In the genomic region with DNA sequence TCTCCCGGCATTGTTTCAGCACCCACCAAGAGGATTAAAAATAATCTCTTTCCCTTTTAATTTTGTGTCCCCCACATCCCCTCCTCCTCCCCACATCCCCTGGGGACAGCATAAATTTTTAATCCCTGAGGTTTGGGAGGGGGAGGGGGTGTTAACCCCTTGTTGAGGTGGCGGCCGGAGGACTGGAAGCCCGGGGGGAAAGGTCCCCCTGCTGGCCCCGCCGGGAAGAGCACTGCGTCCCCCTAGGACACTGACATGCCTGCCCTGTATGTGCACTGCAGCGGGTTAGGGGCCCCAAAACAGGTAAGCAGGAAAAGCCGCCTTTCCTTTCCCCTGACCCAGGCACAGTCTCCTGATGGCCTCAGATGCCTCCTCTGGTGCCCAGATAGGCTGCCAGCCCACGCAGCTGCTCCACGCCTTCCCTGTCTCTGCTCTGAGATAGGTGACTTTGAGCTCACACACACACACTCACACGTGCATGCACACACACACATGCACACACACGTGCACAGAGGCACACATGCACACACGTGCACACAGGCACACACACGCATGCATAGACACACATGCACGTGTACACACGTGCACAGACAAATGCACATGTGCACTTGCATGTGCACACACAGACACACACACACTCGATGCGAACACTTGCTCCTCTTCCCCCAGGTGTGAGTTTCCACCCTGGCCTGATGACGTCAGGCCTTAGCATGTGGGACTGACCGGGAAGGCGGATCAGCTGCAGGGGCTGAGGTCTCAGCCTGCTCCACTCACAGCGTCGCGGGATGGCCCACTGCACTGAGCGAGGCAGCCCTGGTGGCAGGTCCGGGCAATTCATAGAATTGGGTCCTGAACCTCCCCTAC, we compare ENCODE assay signal across 9 cellular contexts. TPM values are rescaled to one million over a fixed set of nuclear protein-coding genes. Genes with fewer than 3 reads are reported as not detected.
DNase-seq lines count a peak whose midpoint lies in the region; ATAC-seq and TF ChIP-seq lines count a peak whose summit lies in the region.
"Had no signal": no experiment of that assay in that cellular context is flagged by ENCODE, and none has a peak within 500 bp of the region (broad histone marks: within the 10 kb centered on the region; RNA-seq: fewer than 3 reads in every experiment).

No MANE protein-coding gene starts in this region.

- H3K27ac Mint-ChIP-seq in Calu3 (ENCODE audit: unreplicated experiment): no peak overlapping the region
- no peak overlapping the region for H3K27ac Mint-ChIP-seq in mesothelial cell of epicardium

- CTCF ChIA-PET in Calu3 (lab: Charles Lee): no interaction called here

- H3K4me3 ChIP-seq in HFF-Myc (replicated peaks; ENCODE audit: low read depth, low read length): no peak overlapping the region

- H3K27me3 Mint-ChIP-seq in Calu3 (ENCODE audit: unreplicated experiment) (peaks cover 95% of the 10 kb centered on the region), mesothelial cell of epicardium (ENCODE audit: low read depth) (peaks cover 91% of the 10 kb centered on the region)

- BruUV-seq in Calu3 (replicated peaks; lab: Mats Ljungman, UMichigan): no TSS peak

- DNase-seq in Calu3: peak; percentile 54
- DNase-seq in HFF-Myc (ENCODE audit: extremely low read depth, low read depth): no peak
- DNase-seq in OCI-M1 (lab: John Stamatoyannopoulos, UW): peak; percentile 0
- peak; percentile 68 for DNase-seq in cerebellum (ENCODE audit: low spot score)
- peak in 1 of 2 experiments; percentile 60 for DNase-seq in mesothelial cell of epicardium (ENCODE audit: low spot score in 2 of 2, unreplicated experiment in 2 of 2)
- no peak for DNase-seq in NCI-H1105 (lab: John Stamatoyannopoulos, UW)

- H3K4me1 Mint-ChIP-seq in Calu3 (ENCODE audit: low read depth, unreplicated experiment) (peaks cover 13% of the 10 kb centered on the region), mesothelial cell of epicardium (peaks cover 12% of the 10 kb centered on the region)

- H3K4me3 Mint-ChIP-seq in Calu3 (ENCODE audit: low read depth, unreplicated experiment) (peak overlapping the region; percentile 48), mesothelial cell of epicardium (peak overlapping the region; percentile 55)

- ATAC-seq in GM19467 (IDR thresholded peaks at IDR 0.05; ENCODE audit: unreplicated experiment): no peak
- ATAC-seq in GM18517 (IDR thresholded peaks at IDR 0.05; ENCODE audit: unreplicated experiment): no peak

- intact Hi-C loops in Calu3 (cut with micrococcal nuclease; ENCODE audit: unreplicated experiment): loop anchor here (5.0 kb wide), 1 partner anchor 122 kb away; no protein-coding TSS in a partner anchor

- H3K9me3 Mint-ChIP-seq in Calu3 (ENCODE audit: low read depth, unreplicated experiment) (no peaks in the 10 kb centered on the region), mesothelial cell of epicardium (no peaks in the 10 kb centered on the region)

- TF ChIP-seq CTCF in Calu3 (IDR thresholded peaks at IDR 0.05; ENCODE audit: unreplicated experiment) (peak; percentile 80), HFF-Myc (IDR thresholded peaks at IDR 0.05; ENCODE audit: low read depth, low read length, missing control alignments) (peak; percentile 75), mesothelial cell of epicardium (IDR thresholded peaks at IDR 0.05; ENCODE audit: unreplicated experiment) (peak; percentile 44)

- H3K36me3 Mint-ChIP-seq in Calu3 (ENCODE audit: insufficient read depth, unreplicated experiment): no peaks in the 10 kb centered on the region
- no peaks in the 10 kb centered on the region for H3K36me3 Mint-ChIP-seq in mesothelial cell of epicardium

RNA-seq across cellular contexts. Expression of a gene that starts 12.3 kb away (rescaled TPM):
- total RNA-seq in Calu3 (2022) (not detected in 2 replicates), cerebellum (19.4 TPM), mesothelial cell of epicardium (not detected in 3 replicates)
- total RNA-seq: M059J had no signal

Comparison
In these comparisons a context has a peak if more than half of its experiments do, and no peak if none do; other contexts are left out.
1. DNase-seq: peak in Calu3 (single experiment), OCI-M1 (single experiment) and cerebellum (single experiment); none in HFF-Myc (single experiment) and NCI-H1105 (single experiment).
2. RNA of a gene that starts 12.3 kb away (total RNA-seq): 19.4 TPM in cerebellum (single experiment); not detected in Calu3 and not detected in mesothelial cell of epicardium; every median in the first group is over 10 times any median in the second.
3. Peak in every context shown above with its lines, with median percentiles within 50 percentile points of each other: CTCF ChIP-seq.